8 cellular contexts compared by ENCODE assay signal in the genomic region with DNA sequence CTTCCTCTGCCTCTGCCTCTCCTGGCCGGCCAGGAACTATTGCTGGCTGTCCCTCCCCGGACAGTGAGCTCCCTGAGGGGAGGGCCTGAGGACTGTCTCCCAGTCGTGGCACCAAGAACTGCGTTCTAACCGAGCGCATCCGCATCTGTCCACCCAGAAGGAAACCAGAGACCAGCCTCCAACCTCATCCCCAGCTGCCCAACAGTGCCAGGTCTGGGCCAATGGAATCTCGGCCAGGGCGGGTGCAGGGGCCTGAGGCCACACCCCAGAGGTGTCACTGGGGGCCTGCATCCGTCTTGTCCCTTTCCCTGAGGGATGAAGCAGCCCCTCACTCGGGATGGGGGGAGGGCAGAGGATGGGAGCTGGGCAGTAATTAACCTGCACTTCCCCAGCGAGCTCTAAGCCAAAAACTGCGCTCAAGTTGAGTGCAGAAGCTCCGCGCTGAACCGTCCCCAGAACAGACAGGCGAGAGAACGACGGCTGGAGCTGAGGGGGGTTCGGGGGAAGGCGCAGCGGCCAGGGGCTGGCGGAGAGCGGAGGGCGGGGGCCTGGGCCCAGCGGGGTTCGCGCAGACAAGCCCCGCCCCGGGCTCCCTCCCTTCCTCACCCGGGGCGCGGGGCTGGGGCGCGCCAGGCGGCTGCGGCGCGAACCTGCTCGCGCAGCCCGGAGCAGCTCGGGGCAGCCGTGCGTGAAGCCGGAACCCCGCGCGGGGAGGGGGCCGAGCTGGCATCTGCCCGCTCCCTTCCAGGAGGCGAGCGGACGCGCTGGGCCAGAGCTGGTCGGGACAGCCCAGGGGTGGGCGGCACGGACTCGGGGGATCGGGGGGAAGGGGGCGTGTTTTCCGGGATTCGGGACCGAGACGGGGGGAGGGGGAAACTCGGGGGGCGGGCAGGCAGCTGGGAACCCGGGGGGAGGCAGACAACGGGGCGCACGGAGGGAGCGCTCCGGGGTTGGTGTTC. TPM values are rescaled to one million over a fixed set of nuclear protein-coding genes. Genes with fewer than 3 reads are reported as not detected.
DNase-seq lines count a peak whose midpoint lies in the region; ATAC-seq, FAIRE-seq and TF ChIP-seq lines count a peak whose summit lies in the region.

No MANE protein-coding gene starts in this region.

- FAIRE-seq in D721Med (lab: Jason Lieb, UNC), result no peak

- H3K4me1 Mint-ChIP-seq in neural crest cell, result peaks cover 10% of the 10 kb centered on the region

- peak overlapping the region; percentile 91 for H3K4me3 Mint-ChIP-seq in neural crest cell

- H3K27me3 ChIP-seq in foreskin keratinocyte (no peaks in the 10 kb centered on the region), subcutaneous abdominal adipose tissue (ENCODE audit: control insufficient read depth in 5 of 5, insufficient read depth in 4 of 5, low read length in 5 of 5) (no peaks in the 10 kb centered on the region)

- no peaks in the 10 kb centered on the region for H3K9me3 ChIP-seq in subcutaneous abdominal adipose tissue (ENCODE audit: control insufficient read depth in 5 of 5, low read length in 5 of 5)

- no peaks in the 10 kb centered on the region for H3K36me3 Mint-ChIP-seq in neural crest cell (ENCODE audit: low read depth)

- H3K36me3 ChIP-seq in subcutaneous abdominal adipose tissue (ENCODE audit: control insufficient read depth in 5 of 5, insufficient read depth in 5 of 5, low read length in 5 of 5), result no peaks in the 10 kb centered on the region

- H3K27ac Mint-ChIP-seq in neural crest cell (ENCODE audit: unreplicated experiment), result no peak overlapping the region

- DNase-seq in D721Med (ENCODE audit: insufficient read length, low spot score) (peak; percentile 77), HuH-7 (ENCODE audit: low spot score) (peak; percentile 66), RPMI7951 (ENCODE audit: low read depth) (peak; percentile 87), foreskin keratinocyte (no peak), neural crest cell (ENCODE audit: low read depth, low spot score) (peak; percentile 39)
- peak; percentile 40 for DNase-seq in activated gamma-delta T cell treated with anti-CD3 and anti-CD28 coated beads, Interleukin-2, amount 50 U/mL, for 16 hours (ENCODE audit: low read depth)

- peak; percentile 43 for ATAC-seq in GM21390 (IDR thresholded peaks at IDR 0.05; ENCODE audit: unreplicated experiment)
- peak; percentile 51 for ATAC-seq in foreskin keratinocyte

- no peaks in the 10 kb centered on the region for H3K4me1 ChIP-seq in foreskin keratinocyte
- H3K4me1 ChIP-seq in subcutaneous abdominal adipose tissue (ENCODE audit: control insufficient read depth in 5 of 5, insufficient read depth in 5 of 5, low read length in 5 of 5), result peaks cover 6 to 50% (median 48%) of the 10 kb centered on the region in 5 donors

- no peaks in the 10 kb centered on the region for H3K9me3 Mint-ChIP-seq in neural crest cell

- peak overlapping the region; percentile 8 to 92 (median 79) for H3K9ac ChIP-seq in subcutaneous abdominal adipose tissue (ENCODE audit: low read length in 5 of 5)

- peak overlapping the region; percentile 70 to 80 (median 77) for H3K4me3 ChIP-seq in subcutaneous abdominal adipose tissue (ENCODE audit: low read depth in 1 of 5, low read length in 5 of 5)

- H3K27me3 Mint-ChIP-seq in neural crest cell (ENCODE audit: low read depth), result peaks cover 39% of the 10 kb centered on the region

- no peak overlapping the region for H3K27ac ChIP-seq in foreskin keratinocyte
- H3K27ac ChIP-seq in subcutaneous abdominal adipose tissue (ENCODE audit: low read depth, low read length), result peak overlapping the region; percentile 80

- TF ChIP-seq CTCF in D721Med (IDR thresholded peaks at IDR 0.05; ENCODE audit: insufficient read depth, missing control alignments) (no peak), foreskin keratinocyte (conservative IDR thresholded peaks at IDR 0.05) (peak; percentile 10), neural crest cell (conservative IDR thresholded peaks at IDR 0.05) (no peak)

RNA-seq across cellular contexts. Expression of gene TFEB, which starts 1.4 kb away (rescaled TPM):
- 11.7 and 11.8 TPM in 2 replicates for total RNA-seq in RPMI7951 (2014; rRNA removed; shearing (Covaris generic))
- 3.1 and 3.6 TPM in 2 replicates for total RNA-seq in foreskin keratinocyte
- polyA plus RNA-seq in foreskin keratinocyte, result 4.3 and 5.3 TPM in 2 replicates
- total RNA-seq in neural crest cell, result 1.1 and 1.3 TPM in 2 replicates

RNA-seq across cellular contexts. Expression of gene PGC, which starts 13.2 kb away (rescaled TPM):
- total RNA-seq in RPMI7951 (2014; rRNA removed; shearing (Covaris generic)), result not detected in 2 replicates
- not detected in 2 replicates for total RNA-seq in foreskin keratinocyte
- not detected in 2 replicates for polyA plus RNA-seq in foreskin keratinocyte
- total RNA-seq in neural crest cell, result not detected in 2 replicates

RNA-seq across cellular contexts. Expression of gene FRS3, which starts 45.7 kb away (rescaled TPM):
- total RNA-seq in RPMI7951 (2014; rRNA removed; shearing (Covaris generic)), result 1.2 and 2.3 TPM in 2 replicates
- total RNA-seq in foreskin keratinocyte (2.2 and 2.6 TPM in 2 replicates), neural crest cell (6.8 and 7.1 TPM in 2 replicates)
- 2.7 and 2.8 TPM in 2 replicates for polyA plus RNA-seq in foreskin keratinocyte

RNA-seq across cellular contexts. Expression of gene PRICKLE4, which starts 46.6 kb away (rescaled TPM):
- total RNA-seq in RPMI7951 (2014; rRNA removed; shearing (Covaris generic)), result 0.12 and 0.88 TPM in 2 replicates
- total RNA-seq in foreskin keratinocyte (0.42 and 0.61 TPM in 2 replicates), neural crest cell (2.9 and 4.1 TPM in 2 replicates)
- 0.18 and 0.55 TPM in 2 replicates for polyA plus RNA-seq in foreskin keratinocyte

RNA-seq across cellular contexts. Expression of gene TOMM6, which starts 53.5 kb away (rescaled TPM):
- total RNA-seq in RPMI7951 (2014; rRNA removed; shearing (Covaris generic)), result 228 and 261 TPM in 2 replicates
- total RNA-seq in foreskin keratinocyte (223 and 285 TPM in 2 replicates), neural crest cell (248 and 249 TPM in 2 replicates)
- polyA plus RNA-seq in foreskin keratinocyte, result 453 and 519 TPM in 2 replicates

Comparison
In these comparisons a context has a peak if more than half of its experiments do, and no peak if none do; other contexts are left out.
1. DNase-seq: peak in D721Med (single experiment), HuH-7 (single experiment), RPMI7951 (single experiment), activated gamma-delta T cell treated with anti-CD3 and anti-CD28 coated beads, Interleukin-2, amount 50 U/mL, for 16 hours (single experiment) and neural crest cell (single experiment); none in foreskin keratinocyte (0 of 2).